26 cellular contexts compared by ENCODE assay signal in the genomic region with DNA sequence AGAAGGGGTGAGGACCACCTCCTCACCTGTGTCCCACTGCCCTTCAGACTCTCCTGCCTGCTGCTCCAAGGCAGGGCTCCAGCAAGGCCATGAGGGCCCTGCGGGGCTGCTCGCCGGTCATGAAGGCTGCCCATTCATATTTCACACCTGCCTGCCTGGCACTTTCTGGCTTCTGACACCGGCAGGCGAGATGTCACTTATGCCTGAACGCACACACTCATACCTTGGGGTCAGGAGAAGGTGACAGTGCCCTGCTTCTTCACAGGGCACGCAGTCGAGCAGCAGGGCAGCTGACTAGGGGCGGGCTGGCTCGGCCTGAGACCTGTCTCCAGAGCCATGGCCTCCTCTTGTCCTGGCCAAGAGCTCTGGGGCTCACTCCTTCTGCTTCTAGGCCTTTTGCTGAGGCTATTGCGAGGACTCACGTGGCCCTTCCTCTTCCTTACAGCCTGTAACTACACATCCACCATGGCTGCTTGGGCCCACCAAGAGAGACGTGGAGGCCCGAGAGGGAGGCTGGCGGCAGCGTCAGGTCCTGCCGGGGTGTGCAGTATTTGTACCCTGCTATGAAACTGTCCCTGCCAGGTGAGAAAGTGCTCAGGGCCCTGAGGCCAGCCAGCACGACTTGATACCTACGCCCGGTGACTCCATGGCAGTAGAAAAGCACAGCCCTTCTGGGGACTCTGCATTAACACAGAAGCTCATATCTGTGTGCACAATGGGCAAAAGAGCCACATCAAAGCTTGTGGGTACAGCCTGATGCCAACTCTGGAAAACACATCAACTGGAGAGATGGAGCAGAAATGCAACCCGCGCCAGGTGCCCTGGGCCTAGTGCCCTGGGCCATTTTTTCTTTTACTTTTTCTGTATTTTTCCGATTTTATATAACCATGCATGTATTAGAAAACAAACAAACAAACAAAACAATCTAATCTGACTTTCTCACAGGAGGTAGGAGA. TPM values are rescaled to one million over a fixed set of nuclear protein-coding genes. Genes with fewer than 3 reads are reported as not detected.
DNase-seq lines count a peak whose midpoint lies in the region; ATAC-seq and TF ChIP-seq lines count a peak whose summit lies in the region.
"Had no signal": no experiment of that assay in that cellular context is flagged by ENCODE, and none has a peak within 500 bp of the region (broad histone marks: within the 10 kb centered on the region; RNA-seq: fewer than 3 reads in every experiment).

No MANE protein-coding gene starts in this region.

- intact Hi-C loops in right cardiac atrium (cut with DNase I): no loop called here

- no peaks in the 10 kb centered on the region for H3K27me3 ChIP-seq in DND-41 (ENCODE audit: insufficient read depth, low read length, poor library complexity)
- H3K27me3 ChIP-seq in right cardiac atrium (ENCODE audit: control insufficient read depth, insufficient read depth): no peaks in the 10 kb centered on the region
- H3K27me3 ChIP-seq in parathyroid adenoma (ENCODE audit: control insufficient read depth, insufficient read depth, low read length): no peaks in the 10 kb centered on the region
- H3K27me3 ChIP-seq: esophagus muscularis mucosa, pancreas, sigmoid colon, stomach had no signal

- no peak overlapping the region for H3K9ac ChIP-seq in DND-41 (ENCODE audit: low read depth, low read length)
- H3K9ac ChIP-seq in parathyroid adenoma: no peak overlapping the region

- TF ChIP-seq CTCF in DND-41 (IDR thresholded peaks at IDR 0.05; ENCODE audit: borderline replicate concordance, extremely low read depth, low read length, poor library complexity, severe bottlenecking) (no peak), parathyroid adenoma (IDR thresholded peaks at IDR 0.05) (no peak)

- DNase-seq in DND-41 (peak; percentile 26), SW480 (ENCODE audit: low spot score) (peak; percentile 32), right cardiac atrium (peak in 2 of 3 donors; percentile 1 to 54), NCI-H128 (lab: John Stamatoyannopoulos, UW; ENCODE audit: unreplicated experiment) (no peak)
- DNase-seq: activated CD4-positive, alpha-beta T cell treated with anti-CD3 and anti-CD28 coated beads, Interleukin-2, amount 50 U/mL, for 4 hours; activated T-cell treated with anti-CD3 and anti-CD28 coated beads, Interleukin-2, amount 50 U/mL, for 72 hours; Caco-2; DMS53; foreskin fibroblast; HCEC 1CT; NCI-H1105; NCI-H2029 treated with DMSO at 0.1 percent for 48 hours; NCI-H524; OCI-M1; sigmoid colon; stimulated activated CD4-positive, alpha-beta T cell treated with anti-CD3 and anti-CD28 coated beads, Interleukin-4, amount 100 ng/mL, for 1 hour; stomach had no signal

- H3K4me1 ChIP-seq in DND-41 (ENCODE audit: insufficient read depth, low read length): peaks cover 5% of the 10 kb centered on the region; the same call in 1 of the 2 replicates
- peaks cover 2% of the 10 kb centered on the region for H3K4me1 ChIP-seq in right cardiac atrium (ENCODE audit: control insufficient read depth, insufficient read depth, low read length)
- H3K4me1 ChIP-seq in parathyroid adenoma: peaks cover 19% of the 10 kb centered on the region
- H3K4me1 ChIP-seq: Caco-2 had no signal

- H3K27ac ChIP-seq in DND-41 (ENCODE audit: low read length): no peak overlapping the region
- no peak overlapping the region for H3K27ac ChIP-seq in right cardiac atrium (ENCODE audit: low read length)
- H3K27ac ChIP-seq in parathyroid adenoma: peak overlapping the region; percentile 68
- H3K27ac ChIP-seq: esophagus muscularis mucosa, pancreas, sigmoid colon, SK-N-MC, stomach had no signal

- peak; percentile 61 for ATAC-seq in DND-41 (ENCODE audit: insufficient read depth, low read depth)
- no peak for ATAC-seq in right cardiac atrium
- no peak for ATAC-seq in HG03025 (IDR thresholded peaks at IDR 0.05; ENCODE audit: low FRiP score, unreplicated experiment)
- ATAC-seq in HG03571 (IDR thresholded peaks at IDR 0.05; ENCODE audit: unreplicated experiment): no peak
- ATAC-seq: activated CD4-positive, CD25-positive, alpha-beta regulatory T cell treated with anti-CD3 and anti-CD28 coated beads, Interleukin-2, amount 50 U/mL, for 24 hours; activated T-cell treated with anti-CD3 and anti-CD28 coated beads, Interleukin-2, amount 50 U/mL, for 72 hours; K562 had no signal

- WGBS in right cardiac atrium: 88% methylated on average over 23 of the region's 23 CpGs

- H2AFZ ChIP-seq in DND-41 (ENCODE audit: low read depth, low read length): no peak overlapping the region
- peak overlapping the region; percentile 33 for H2AFZ ChIP-seq in parathyroid adenoma

- H4K20me1 ChIP-seq in DND-41 (ENCODE audit: insufficient read depth, low read length): peaks cover 97% of the 10 kb centered on the region

- peaks cover 79% of the 10 kb centered on the region for H3K36me3 ChIP-seq in DND-41 (ENCODE audit: insufficient read depth, low read length)
- no peaks in the 10 kb centered on the region for H3K36me3 ChIP-seq in parathyroid adenoma (ENCODE audit: control insufficient read depth, insufficient read depth, low read length)
- H3K36me3 ChIP-seq: pancreas had no signal

- H3K4me3 ChIP-seq in DND-41 (ENCODE audit: low read depth in 1 of 2, low read length in 2 of 2) (no peak overlapping the region), right cardiac atrium (ENCODE audit: low read length) (no peak overlapping the region), parathyroid adenoma (ENCODE audit: low read depth, low read length) (no peak overlapping the region)
- H3K4me3 ChIP-seq: esophagus muscularis mucosa, K562, lung, pancreas, sigmoid colon, SK-N-MC, stomach had no signal

- H3K4me2 ChIP-seq in DND-41 (ENCODE audit: insufficient read depth, low read length) (no peak overlapping the region), parathyroid adenoma (ENCODE audit: low read length) (no peak overlapping the region)

- H3K79me2 ChIP-seq in DND-41 (ENCODE audit: insufficient read depth, low read length) (peaks cover 99% of the 10 kb centered on the region), parathyroid adenoma (peaks cover 41% of the 10 kb centered on the region)

- no peaks in the 10 kb centered on the region for H3K9me3 ChIP-seq in DND-41 (ENCODE audit: insufficient read depth, low read length, severe bottlenecking)
- no peaks in the 10 kb centered on the region for H3K9me3 ChIP-seq in right cardiac atrium (ENCODE audit: control insufficient read depth, low read length)
- no peaks in the 10 kb centered on the region for H3K9me3 ChIP-seq in parathyroid adenoma (ENCODE audit: control insufficient read depth, low read length)
- H3K9me3 ChIP-seq: Caco-2, esophagus muscularis mucosa, pancreas, sigmoid colon, stomach had no signal

RNA-seq across cellular contexts. Expression of a gene that starts 30.6 kb away (rescaled TPM):
- 10 to 100 TPM; 13.3 to 28.4 (median 21.1) TPM for total RNA-seq in right cardiac atrium
- polyA plus RNA-seq in right cardiac atrium: 19.8 TPM
